16 cellular contexts compared by ENCODE assay signal in the genomic region with DNA sequence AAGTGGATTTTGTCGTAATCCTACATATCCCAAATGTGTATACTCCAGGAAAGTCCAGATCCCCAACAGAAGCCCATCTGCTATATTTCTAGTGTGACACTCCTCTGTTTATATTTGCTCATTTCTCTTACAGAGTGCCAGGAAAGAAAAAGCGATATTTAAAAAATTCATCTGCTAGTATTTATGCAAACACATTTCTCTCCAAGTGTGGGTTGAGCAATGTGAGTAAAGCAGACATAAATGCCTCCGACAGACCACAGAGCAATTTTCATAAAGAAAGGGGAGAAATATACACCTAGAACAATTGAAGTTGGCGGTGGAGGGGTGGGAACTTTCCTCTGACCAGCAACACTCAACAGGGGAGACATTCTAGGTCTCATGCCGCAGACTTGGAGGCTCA. TPM values are rescaled to one million over a fixed set of nuclear protein-coding genes. Genes with fewer than 3 reads are reported as not detected.
DNase-seq lines count a peak whose midpoint lies in the region; ATAC-seq and TF ChIP-seq lines count a peak whose summit lies in the region.
"Had no signal": no experiment of that assay in that cellular context is flagged by ENCODE, and none has a peak within 500 bp of the region (broad histone marks: within the 10 kb centered on the region; RNA-seq: fewer than 3 reads in every experiment).

No MANE protein-coding gene starts in this region.

- BruUV-seq in Calu3 (replicated peaks; lab: Mats Ljungman, UMichigan) = no TSS peak

- peaks cover 3% of the 10 kb centered on the region for H3K27me3 Mint-ChIP-seq in activated CD4-positive, alpha-beta T cell treated with anti-CD3 and anti-CD28 coated beads, Interleukin-2, amount 10 ng/mL, durations not matched to agents 24 days and 14 days
- H3K27me3 Mint-ChIP-seq in activated CD4-positive, alpha-beta memory T cell treated with anti-CD3 and anti-CD28 coated beads for 36 hours = no peaks in the 10 kb centered on the region
- H3K27me3 Mint-ChIP-seq in stimulated activated naive CD8-positive, alpha-beta T cell treated with anti-CD3 and anti-CD28 coated beads, Interleukin-15, amount 100 ng/mL, for 72 hours = no peaks in the 10 kb centered on the region
- peaks cover 20% of the 10 kb centered on the region for H3K27me3 Mint-ChIP-seq in Calu3 (ENCODE audit: unreplicated experiment)

- H3K9me3 Mint-ChIP-seq in activated CD4-positive, alpha-beta T cell treated with anti-CD3 and anti-CD28 coated beads, Interleukin-2, amount 10 ng/mL, durations not matched to agents 24 days and 14 days = peaks cover 12% of the 10 kb centered on the region
- H3K9me3 Mint-ChIP-seq in activated CD4-positive, alpha-beta memory T cell treated with anti-CD3 and anti-CD28 coated beads for 36 hours = no peaks in the 10 kb centered on the region
- H3K9me3 Mint-ChIP-seq in stimulated activated naive CD8-positive, alpha-beta T cell treated with anti-CD3 and anti-CD28 coated beads, Interleukin-15, amount 100 ng/mL, for 72 hours = no peaks in the 10 kb centered on the region
- H3K9me3 Mint-ChIP-seq in Calu3 (ENCODE audit: low read depth, unreplicated experiment) = no peaks in the 10 kb centered on the region
- H3K9me3 Mint-ChIP-seq: neural progenitor cell had no signal

- no peaks in the 10 kb centered on the region for H3K9me3 ChIP-seq in tibial nerve
- H3K9me3 ChIP-seq: thyroid gland had no signal

- TF ChIP-seq CTCF in fibroblast of villous mesenchyme (IDR thresholded peaks at IDR 0.05; ENCODE audit: insufficient read depth, low read depth, low read length) = no peak
- TF ChIP-seq CTCF in Calu3 (IDR thresholded peaks at IDR 0.05; ENCODE audit: unreplicated experiment) = no peak
- TF ChIP-seq CTCF in tibial nerve (IDR thresholded peaks at IDR 0.05) = no peak

- H3K36me3 ChIP-seq in tibial nerve = no peaks in the 10 kb centered on the region
- H3K36me3 ChIP-seq: neural progenitor cell, thyroid gland had no signal

- peak overlapping the region; percentile 62 for H3K4me3 Mint-ChIP-seq in activated CD4-positive, alpha-beta T cell treated with anti-CD3 and anti-CD28 coated beads, Interleukin-2, amount 10 ng/mL, durations not matched to agents 24 days and 14 days
- no peak overlapping the region for H3K4me3 Mint-ChIP-seq in activated CD4-positive, alpha-beta memory T cell treated with anti-CD3 and anti-CD28 coated beads for 36 hours
- peak overlapping the region; percentile 45 to 80 for H3K4me3 Mint-ChIP-seq in stimulated activated naive CD8-positive, alpha-beta T cell treated with anti-CD3 and anti-CD28 coated beads, Interleukin-15, amount 100 ng/mL, for 72 hours
- H3K4me3 Mint-ChIP-seq in Calu3 (ENCODE audit: low read depth, unreplicated experiment) = no peak overlapping the region
- H3K4me3 Mint-ChIP-seq: neural progenitor cell had no signal

- no peaks in the 10 kb centered on the region for H3K27me3 ChIP-seq in tibial nerve
- H3K27me3 ChIP-seq: neural progenitor cell, thyroid gland had no signal

- no peak for TF ChIP-seq POLR2A in tibial nerve (IDR thresholded peaks at IDR 0.05)

- intact Hi-C loops in activated CD4-positive, alpha-beta T cell treated with anti-CD3 and anti-CD28 coated beads, Interleukin-2, amount 10 ng/mL, durations not matched to agents 24 days and 14 days (cut with micrococcal nuclease) = loop anchor here (10.0 kb wide), 2 partner anchors 723 to 963 kb away; partner anchors contain the start of gene CD53
- intact Hi-C loops in activated CD4-positive, alpha-beta memory T cell treated with anti-CD3 and anti-CD28 coated beads for 36 hours (cut with micrococcal nuclease) = loop anchor here (10.0 kb wide), 1 partner anchor 963 kb away; no protein-coding TSS in a partner anchor
- intact Hi-C loops in Calu3 (cut with micrococcal nuclease; ENCODE audit: unreplicated experiment) = no loop called here

- H3K36me3 Mint-ChIP-seq in activated CD4-positive, alpha-beta T cell treated with anti-CD3 and anti-CD28 coated beads, Interleukin-2, amount 10 ng/mL, durations not matched to agents 24 days and 14 days (ENCODE audit: low read depth) = peaks cover 18% of the 10 kb centered on the region
- peaks cover 8% of the 10 kb centered on the region for H3K36me3 Mint-ChIP-seq in activated CD4-positive, alpha-beta memory T cell treated with anti-CD3 and anti-CD28 coated beads for 36 hours
- H3K36me3 Mint-ChIP-seq in Calu3 (ENCODE audit: insufficient read depth, unreplicated experiment) = no peaks in the 10 kb centered on the region
- H3K36me3 Mint-ChIP-seq: neural progenitor cell had no signal

- POLR2A ChIA-PET in activated CD4-positive, alpha-beta memory T cell treated with anti-CD3 and anti-CD28 coated beads for 36 hours (lab: Charles Lee) = interaction anchor here (9.5 kb wide), 1 partner anchor 26 kb away, joined by 151 read pairs; the partner anchor contains the start of gene RAP1A

- H3K4me1 ChIP-seq in tibial nerve = peaks cover 5 to 42% (median 24%) of the 10 kb centered on the region in 4 donors

- H3K4me1 Mint-ChIP-seq in activated CD4-positive, alpha-beta T cell treated with anti-CD3 and anti-CD28 coated beads, Interleukin-2, amount 10 ng/mL, durations not matched to agents 24 days and 14 days = peaks cover 92% of the 10 kb centered on the region
- peaks cover 96% of the 10 kb centered on the region for H3K4me1 Mint-ChIP-seq in activated CD4-positive, alpha-beta memory T cell treated with anti-CD3 and anti-CD28 coated beads for 36 hours (ENCODE audit: low read depth)
- peaks cover 100% of the 10 kb centered on the region for H3K4me1 Mint-ChIP-seq in stimulated activated naive CD8-positive, alpha-beta T cell treated with anti-CD3 and anti-CD28 coated beads, Interleukin-15, amount 100 ng/mL, for 72 hours
- H3K4me1 Mint-ChIP-seq in Calu3 (ENCODE audit: low read depth, unreplicated experiment) = peaks cover 9% of the 10 kb centered on the region

- peak overlapping the region in 1 of 4 donors; percentile 7 for H3K27ac ChIP-seq in tibial nerve
- H3K27ac ChIP-seq: neural progenitor cell, thyroid gland had no signal

- ATAC-seq in stimulated activated naive CD8-positive, alpha-beta T cell treated with anti-CD3 and anti-CD28 coated beads, Interleukin-15, amount 100 ng/mL, for 72 hours = no peak
- ATAC-seq in GM21381 (IDR thresholded peaks at IDR 0.05; ENCODE audit: unreplicated experiment) = no peak
- ATAC-seq: left colon had no signal

- peak overlapping the region; percentile 82 for H3K27ac Mint-ChIP-seq in activated CD4-positive, alpha-beta T cell treated with anti-CD3 and anti-CD28 coated beads, Interleukin-2, amount 10 ng/mL, durations not matched to agents 24 days and 14 days
- peak overlapping the region; percentile 85 for H3K27ac Mint-ChIP-seq in activated CD4-positive, alpha-beta memory T cell treated with anti-CD3 and anti-CD28 coated beads for 36 hours
- H3K27ac Mint-ChIP-seq in stimulated activated naive CD8-positive, alpha-beta T cell treated with anti-CD3 and anti-CD28 coated beads, Interleukin-15, amount 100 ng/mL, for 72 hours = peak overlapping the region in 1 of 2 donors; percentile 20
- no peak overlapping the region for H3K27ac Mint-ChIP-seq in Calu3 (ENCODE audit: unreplicated experiment)
- H3K27ac Mint-ChIP-seq: neural progenitor cell had no signal

- CTCF ChIA-PET in activated CD4-positive, alpha-beta memory T cell treated with anti-CD3 and anti-CD28 coated beads for 36 hours (lab: Charles Lee) = no interaction called here
- CTCF ChIA-PET in Calu3 (lab: Charles Lee) = no interaction called here

- H3K4me3 ChIP-seq in fibroblast of villous mesenchyme (ENCODE audit: low read depth, low read length) = no peak overlapping the region
- no peak overlapping the region for H3K4me3 ChIP-seq in tibial nerve
- H3K4me3 ChIP-seq: neural progenitor cell, thyroid gland had no signal

- DNase-seq in activated CD4-positive, alpha-beta T cell treated with anti-CD3 and anti-CD28 coated beads, Interleukin-2, amount 10 ng/mL, durations not matched to agents 24 days and 14 days = no peak
- DNase-seq in activated CD4-positive, alpha-beta T cell treated with anti-CD3 and anti-CD28 coated beads for 48 hours = no peak
- DNase-seq in activated CD4-positive, alpha-beta memory T cell treated with anti-CD3 and anti-CD28 coated beads for 36 hours = no peak
- DNase-seq in fibroblast of villous mesenchyme (ENCODE audit: low read depth) (peak; percentile 84), Calu3 (no peak), tibial nerve (ENCODE audit: low spot score in 2 of 2) (no peak)
- DNase-seq in stimulated activated naive CD8-positive, alpha-beta T cell treated with anti-CD3 and anti-CD28 coated beads, Interleukin-15, amount 100 ng/mL, for 72 hours = peak in 1 of 2 donors; percentile 27
- DNase-seq: DMS 273 treated with DMSO at 0.1 percent for 48 hours; effector CD8-positive, alpha-beta T cell; KBM-7; left colon; NCI-H1694 treated with DMSO at 0.1 percent for 48 hours; NCI-H524 treated with DMSO at 0.1 percent for 48 hours; thyroid gland had no signal

- no peak for TF ChIP-seq EP300 in tibial nerve (IDR thresholded peaks at IDR 0.05)

- WGBS in tibial nerve, 2 donors = 54 to 58% methylated on average over 5 of the region's 5 CpGs

RNA-seq across cellular contexts. Expression of gene RAP1A, which starts 22.2 kb away (rescaled TPM):
- 306 and 307 TPM in 2 replicates for total RNA-seq in activated CD4-positive, alpha-beta T cell treated with anti-CD3 and anti-CD28 coated beads, Interleukin-2, amount 10 ng/mL, durations not matched to agents 24 days and 14 days
- total RNA-seq in activated CD4-positive, alpha-beta memory T cell treated with anti-CD3 and anti-CD28 coated beads for 36 hours = 100 to 1,000 TPM; 292 to 294 TPM
- 13.5 and 25.5 TPM in 2 replicates for total RNA-seq in fibroblast of villous mesenchyme
- 33.2 and 34.6 TPM in 2 replicates for total RNA-seq in Calu3 (2022)
- 10 to 100 TPM; 45.5 to 48.7 (median 46.8) TPM for total RNA-seq in tibial nerve

Comparison
In these comparisons a context has a peak if more than half of its experiments do, and no peak if none do; other contexts are left out.
1. H3K4me3 Mint-ChIP-seq: peak in activated CD4-positive, alpha-beta T cell treated with anti-CD3 and anti-CD28 coated beads, Interleukin-2, amount 10 ng/mL, durations not matched to agents 24 days and 14 days (single experiment) and stimulated activated naive CD8-positive, alpha-beta T cell treated with anti-CD3 and anti-CD28 coated beads, Interleukin-15, amount 100 ng/mL, for 72 hours (2 of 2); none in activated CD4-positive, alpha-beta memory T cell treated with anti-CD3 and anti-CD28 coated beads for 36 hours (single experiment) and Calu3 (single experiment).